In genomic region chr2:231666171-231667095, GRCh38 we compare ENCODE assay signal across 8 cellular contexts. TPM values are rescaled to one million over a fixed set of nuclear protein-coding genes. Genes with fewer than 3 reads are reported as not detected.
A peak's percentile ranks its signal among the peaks of the same experiment; 100 is the strongest.
DNase-seq lines count a peak whose midpoint lies in the region; ATAC-seq and TF ChIP-seq lines count a peak whose summit lies in the region.

No MANE protein-coding gene starts in this region.

- H3K36me3 ChIP-seq in BJ (ENCODE audit: control insufficient read depth, insufficient read depth, low read length) (no peaks in the 10 kb centered on the region), lower lobe of right lung (no peaks in the 10 kb centered on the region), testis (ENCODE audit: low read depth, missing control alignments) (no peaks in the 10 kb centered on the region)

- ATAC-seq in GM18909 (IDR thresholded peaks at IDR 0.05; ENCODE audit: poor library complexity, unreplicated experiment), result peak; percentile 47
- peak; percentile 42 for ATAC-seq in HG03139 (IDR thresholded peaks at IDR 0.05; ENCODE audit: unreplicated experiment)
- peak; percentile 91 for ATAC-seq in lower lobe of right lung

- peaks cover 52% of the 10 kb centered on the region for H3K4me1 ChIP-seq in lower lobe of right lung
- peaks cover 13% of the 10 kb centered on the region for H3K4me1 ChIP-seq in testis

- POLR2A ChIA-PET in BJ (lab: Charles Lee), result interaction anchor here (1.4 kb wide), 1 partner anchor 42 kb away, joined by 4 read pairs; the partner anchor contains the start of gene PTMA

- H3K27ac ChIP-seq in lower lobe of right lung (peak overlapping the region; percentile 99), testis (peak overlapping the region; percentile 86 to 88)

- H3K27me3 ChIP-seq in BJ (ENCODE audit: control insufficient read depth, insufficient read depth, low read length), result no peaks in the 10 kb centered on the region
- no peaks in the 10 kb centered on the region for H3K27me3 ChIP-seq in lower lobe of right lung (ENCODE audit: low read depth)
- H3K27me3 ChIP-seq in testis, result no peaks in the 10 kb centered on the region

- H3K4me3 ChIP-seq in BJ (ENCODE audit: low read depth, low read length) (peak overlapping the region; percentile 46), lower lobe of right lung (peak overlapping the region; percentile 63), testis (peak overlapping the region; percentile 36 to 50)

- intact Hi-C loops in lower lobe of right lung (cut with DNase I) (loop anchor here (10.0 kb wide), 1 partner anchor 52 kb away; no protein-coding TSS in a partner anchor), testis (cut with DNase I; ENCODE audit: low total_unique reads) (loop anchor here (2.0 kb wide), 1 partner anchor 54 kb away; no protein-coding TSS in a partner anchor)

- no peaks in the 10 kb centered on the region for H3K9me3 ChIP-seq in lower lobe of right lung
- no peaks in the 10 kb centered on the region for H3K9me3 ChIP-seq in testis

- CTCF ChIA-PET in BJ (lab: Yijun Ruan, JAX), result interaction anchor here (0.6 to 13.7 kb wide), 13 partner anchors 10 to 102 kb away, joined by 3 to 409 read pairs (median 6); partner anchors contain the start of gene PTMA

- peak; percentile 28 for TF ChIP-seq POLR2A in testis (IDR thresholded peaks at IDR 0.05)

- 28 to 31% methylated on average over 21 to 28 of the region's 32 CpGs for WGBS in testis, 2 donors

- TF ChIP-seq CTCF in BJ (IDR thresholded peaks at IDR 0.05; ENCODE audit: insufficient read depth, low read depth, low read length) (no peak), lower lobe of right lung (IDR thresholded peaks at IDR 0.05) (no peak), testis (IDR thresholded peaks at IDR 0.05) (peak in 1 of 3 experiments; percentile 28)

- DNase-seq in BJ (ENCODE audit: low read depth) (peak; percentile 85), OCI-M2 (lab: John Stamatoyannopoulos, UW; ENCODE audit: unreplicated experiment) (peak; percentile 89), ecto neural progenitor cell (ENCODE audit: low spot score) (peak; percentile 92), lower lobe of right lung (peak; percentile 98), testis (peak; percentile 87), NCI-H187 treated with DMSO at 0.1 percent for 48 hours (lab: John Stamatoyannopoulos, UW) (no peak)

RNA-seq across cellular contexts. Expression of gene PTMA, which starts 41.9 kb away (rescaled TPM):
- polyA plus RNA-seq in BJ (2011; rRNA removed) (363 and 447 TPM in 2 replicates), testis (ENCODE audit: insufficient read depth, low read depth, low replicate concordance) (583 TPM)
- polyA minus RNA-seq in BJ (2011; rRNA and poly(A)+ RNA removed), result 91.3 and 93.2 TPM in 2 replicates
- total RNA-seq in lower lobe of right lung (729 TPM), testis (100 to 1,000 TPM; 278 to 311 TPM)
